1 cellular context compared by ENCODE assay signal in genomic region chr6:156601821-156602301, GRCh38.
TF ChIP-seq lines count a peak whose summit lies in the region.

No MANE protein-coding gene starts in this region.

TF ChIP-seq in IMR-90, 13 proteins besides CTCF, POLR2A, EP300 and RAD21:
- TF ChIP-seq ELK1 (IDR thresholded peaks at IDR 0.05; ENCODE audit: borderline replicate concordance, low read depth, low read length) = no peak
- no peak for TF ChIP-seq FOS (IDR thresholded peaks at IDR 0.05; ENCODE audit: low read depth, low read length)
- no peak for TF ChIP-seq CHD1 (IDR thresholded peaks at IDR 0.05; ENCODE audit: low read depth, low read length)
- TF ChIP-seq SMC3 (IDR thresholded peaks at IDR 0.05; ENCODE audit: low read depth, low read length) = no peak
- no peak for TF ChIP-seq NFE2L2 (IDR thresholded peaks at IDR 0.05; ENCODE audit: low read depth, low read length)
- TF ChIP-seq MXI1 (IDR thresholded peaks at IDR 0.05; ENCODE audit: borderline replicate concordance, low read depth, low read length) = no peak
- TF ChIP-seq USF2 (IDR thresholded peaks at IDR 0.05; ENCODE audit: low read depth, low read length) = no peak
- TF ChIP-seq CEBPB (IDR thresholded peaks at IDR 0.05; ENCODE audit: low read depth, low read length) = no peak
- no peak for TF ChIP-seq RFX5 (IDR thresholded peaks at IDR 0.05; ENCODE audit: low read depth, low read length)
- TF ChIP-seq RCOR1 (IDR thresholded peaks at IDR 0.05; ENCODE audit: insufficient replicate concordance, low read length) = no peak
- no peak for TF ChIP-seq BHLHE40 (IDR thresholded peaks at IDR 0.05; ENCODE audit: low read depth, low read length)
- TF ChIP-seq MAFK (IDR thresholded peaks at IDR 0.05; ENCODE audit: low read depth, low read length) = no peak
- no peak for TF ChIP-seq MAZ (IDR thresholded peaks at IDR 0.05; ENCODE audit: borderline replicate concordance, low read depth, low read length)
